In genomic region chr6:76275746-76276145, GRCh38 we compare ENCODE assay signal across 17 cellular contexts.
DNase-seq lines count a peak whose midpoint lies in the region; ATAC-seq, FAIRE-seq and TF ChIP-seq lines count a peak whose summit lies in the region.
"Had no signal": no experiment of that assay in that cellular context is flagged by ENCODE, and none has a peak within 500 bp of the region (broad histone marks: within the 10 kb centered on the region; RNA-seq: fewer than 3 reads in every experiment).

No MANE protein-coding gene starts in this region.

- no peak overlapping the region for H2AK5ac ChIP-seq in H9 (ENCODE audit: insufficient read length, low read length)

- no peak overlapping the region for H4K91ac ChIP-seq in H9 (ENCODE audit: insufficient read length, low read depth, low read length)

- H2BK20ac ChIP-seq in H9 (ENCODE audit: low read depth, low read length, poor library complexity, severe bottlenecking), result no peak overlapping the region

- no peak overlapping the region for H3T11ph ChIP-seq in H9 (ENCODE audit: low read length)

- FAIRE-seq in HTR-8/SVneo (lab: Jason Lieb, UNC), result no peak
- FAIRE-seq: TTC549 had no signal

- H4K5ac ChIP-seq in H9 (ENCODE audit: insufficient read length, low read depth, low read length), result peak overlapping the region; percentile 50

- H3K4ac ChIP-seq in H9 (ENCODE audit: low read depth, low read length), result no peak overlapping the region

- H3K36me3 ChIP-seq in DND-41 (ENCODE audit: insufficient read depth, low read length), result no peaks in the 10 kb centered on the region
- H3K36me3 ChIP-seq: breast epithelium, ovary had no signal

- ATAC-seq in DND-41 (ENCODE audit: insufficient read depth, low read depth) (no peak), HG03571 (IDR thresholded peaks at IDR 0.05; ENCODE audit: unreplicated experiment) (no peak)
- ATAC-seq: Right ventricle myocardium inferior had no signal

- H3K36me3 Mint-ChIP-seq in H9 (ENCODE audit: insufficient read depth in 1 of 3, low read depth in 3 of 3), result peaks cover 0 to 23% (median 3%) of the 10 kb centered on the region in 3 experiments; a peak in 5 of 7 replicates
- H3K36me3 Mint-ChIP-seq: activated naive CD4-positive, alpha-beta T cell treated with anti-CD3 and anti-CD28 coated beads, Interleukin-2, amount 10 ng/mL, durations not matched to agents 7 days and 5 days had no signal

- no peak overlapping the region for H3K4me3 ChIP-seq in DND-41 (ENCODE audit: low read depth in 1 of 2, low read length in 2 of 2)
- H3K4me3 ChIP-seq: breast epithelium, ovary had no signal

- no peak overlapping the region for H2BK15ac ChIP-seq in H9 (ENCODE audit: low read depth, low read length)

- H3K79me1 ChIP-seq in H9 (ENCODE audit: insufficient read depth, low read depth, low read length, poor library complexity, severe bottlenecking), result no peaks in the 10 kb centered on the region

- no CpG with 5 or more reads among the region's 1 CpG for WGBS in H9 (ENCODE audit: extremely low coverage, insufficient read length, low lambda C conversion rate)

- H2BK120ac ChIP-seq in H9 (ENCODE audit: low read depth, low read length, poor library complexity, severe bottlenecking), result no peak overlapping the region

- H3K9ac ChIP-seq in DND-41 (ENCODE audit: low read depth, low read length), result no peak overlapping the region
- no peak overlapping the region for H3K9ac ChIP-seq in H9 (ENCODE audit: extremely low read depth, insufficient read length, low read length)

- no peak for DNase-seq in DND-41
- peak; percentile 35 for DNase-seq in H9
- peak; percentile 25 for DNase-seq in NCI-H526 treated with DMSO at 0.1 percent for 48 hours (lab: John Stamatoyannopoulos, UW)
- peak; percentile 17 for DNase-seq in foreskin melanocyte
- DNase-seq in NCI-H128 (lab: John Stamatoyannopoulos, UW; ENCODE audit: unreplicated experiment), result no peak
- no peak for DNase-seq in HTR-8/SVneo (ENCODE audit: insufficient read length, low spot score)
- DNase-seq: activated naive CD4-positive, alpha-beta T cell treated with anti-CD3 and anti-CD28 coated beads, Interleukin-2, amount 10 ng/mL, durations not matched to agents 7 days and 5 days; effector memory CD4-positive, alpha-beta T cell; foreskin fibroblast; NCI-H446; ovary; substantia nigra had no signal

- H3K27me3 Mint-ChIP-seq in H9 (ENCODE audit: low read depth), result no peaks in the 10 kb centered on the region
- H3K27me3 Mint-ChIP-seq: activated naive CD4-positive, alpha-beta T cell treated with anti-CD3 and anti-CD28 coated beads, Interleukin-2, amount 10 ng/mL, durations not matched to agents 7 days and 5 days had no signal

- H3K27ac Mint-ChIP-seq in H9, result no peak overlapping the region
- H3K27ac Mint-ChIP-seq: activated naive CD4-positive, alpha-beta T cell treated with anti-CD3 and anti-CD28 coated beads, Interleukin-2, amount 10 ng/mL, durations not matched to agents 7 days and 5 days; mesothelial cell of epicardium had no signal

- no peak overlapping the region for H3K23ac ChIP-seq in H9 (ENCODE audit: insufficient read length, low read depth, low read length)

- H3K23me2 ChIP-seq in H9 (ENCODE audit: insufficient read length, low read depth, low read length, poor library complexity, severe bottlenecking), result no peaks in the 10 kb centered on the region

- TF ChIP-seq CTCF in DND-41 (IDR thresholded peaks at IDR 0.05; ENCODE audit: borderline replicate concordance, extremely low read depth, low read length, poor library complexity, severe bottlenecking), result peak; percentile 16
- TF ChIP-seq CTCF in H9 (conservative IDR thresholded peaks at IDR 0.05), result peak; percentile 64

- no peak overlapping the region for H2BK5ac ChIP-seq in H9 (ENCODE audit: insufficient read length, low read length)

- no peak overlapping the region for H3K4me3 Mint-ChIP-seq in H9
- H3K4me3 Mint-ChIP-seq: activated naive CD4-positive, alpha-beta T cell treated with anti-CD3 and anti-CD28 coated beads, Interleukin-2, amount 10 ng/mL, durations not matched to agents 7 days and 5 days; mesothelial cell of epicardium had no signal

- H3K9me3 Mint-ChIP-seq in H9, result peaks cover 11 to 16% of the 10 kb centered on the region in 2 experiments

- H3K9me3 ChIP-seq in DND-41 (ENCODE audit: insufficient read depth, low read length, severe bottlenecking) (peaks cover 3% of the 10 kb centered on the region), H9 (ENCODE audit: control insufficient read depth, low read depth, low read length) (no peaks in the 10 kb centered on the region)
- H3K9me3 ChIP-seq: ovary had no signal

- no peak overlapping the region for H2AFZ ChIP-seq in DND-41 (ENCODE audit: low read depth, low read length)
- H2AFZ ChIP-seq in H9 (ENCODE audit: low read length), result no peak overlapping the region

- no peaks in the 10 kb centered on the region for H3K4me1 ChIP-seq in DND-41 (ENCODE audit: insufficient read depth, low read length)
- no peaks in the 10 kb centered on the region; the same call in 1 of the 2 replicates for H3K4me1 ChIP-seq in H9 (ENCODE audit: insufficient read depth, low read length)
- H3K4me1 ChIP-seq: breast epithelium had no signal

- no peaks in the 10 kb centered on the region for H3K27me3 ChIP-seq in DND-41 (ENCODE audit: insufficient read depth, low read length, poor library complexity)
- no peaks in the 10 kb centered on the region for H3K27me3 ChIP-seq in H9 (ENCODE audit: insufficient read depth, low read length)
- H3K27me3 ChIP-seq: breast epithelium, ovary had no signal

- H3K14ac ChIP-seq in H9 (ENCODE audit: insufficient read depth, low read length), result no peak overlapping the region

- no peak overlapping the region for H3K18ac ChIP-seq in H9 (ENCODE audit: insufficient read length, low read depth, low read length)

- H4K8ac ChIP-seq in H9 (replicated peaks; ENCODE audit: insufficient read length, low read depth, low read length), result no peak overlapping the region

- H4K20me1 ChIP-seq in DND-41 (ENCODE audit: insufficient read depth, low read length) (no peaks in the 10 kb centered on the region), H9 (ENCODE audit: control insufficient read depth, insufficient read depth, insufficient read length) (no peaks in the 10 kb centered on the region)

- H3K56ac ChIP-seq in H9 (ENCODE audit: insufficient read length, low read depth, low read length), result no peak overlapping the region

- no peaks in the 10 kb centered on the region for H3K79me2 ChIP-seq in DND-41 (ENCODE audit: insufficient read depth, low read length)
- H3K79me2 ChIP-seq in H9 (ENCODE audit: insufficient read depth, low read length), result no peaks in the 10 kb centered on the region; the same call in 1 of the 2 replicates

- no peak overlapping the region for H2BK12ac ChIP-seq in H9 (ENCODE audit: insufficient read length, low read depth, low read length)

- H3K27ac ChIP-seq in DND-41 (ENCODE audit: low read length) (no peak overlapping the region), H9 (ENCODE audit: insufficient read length, low read depth, low read length) (no peak overlapping the region)
- H3K27ac ChIP-seq: breast epithelium, ovary had no signal

- H3K4me2 ChIP-seq in DND-41 (ENCODE audit: insufficient read depth, low read length) (no peak overlapping the region), H9 (ENCODE audit: insufficient read depth, insufficient read length, low read length) (no peak overlapping the region)

- H3K4me1 Mint-ChIP-seq in H9, result no peaks in the 10 kb centered on the region
- H3K4me1 Mint-ChIP-seq: activated naive CD4-positive, alpha-beta T cell treated with anti-CD3 and anti-CD28 coated beads, Interleukin-2, amount 10 ng/mL, durations not matched to agents 7 days and 5 days; mesothelial cell of epicardium had no signal

Comparison
In these comparisons a context has a peak if more than half of its experiments do, and no peak if none do; other contexts are left out.
1. DNase-seq: peak in H9 (single experiment), NCI-H526 treated with DMSO at 0.1 percent for 48 hours (single experiment) and foreskin melanocyte (single experiment); none in DND-41 (single experiment), NCI-H128 (single experiment) and HTR-8/SVneo (single experiment).